7 cellular contexts compared by ENCODE assay signal in genomic region chr3:49017646-49017977, GRCh38. TPM values are rescaled to one million over a fixed set of nuclear protein-coding genes. Genes with fewer than 3 reads are reported as not detected.
A peak's percentile ranks its signal among the peaks of the same experiment; 100 is the strongest.
DNase-seq lines count a peak whose midpoint lies in the region; ATAC-seq and TF ChIP-seq lines count a peak whose summit lies in the region.

No MANE protein-coding gene starts in this region.

- POLR2A ChIA-PET in HEK293 (lab: Yijun Ruan, JAX): interaction anchor here (1.2 to 10.4 kb wide), 7 partner anchors 10 to 300 kb away, joined by 3 to 141 read pairs (median 6); partner anchors contain the start of genes IMPDH2, IP6K2, P4HTM and QRICH1

- H3K79me2 ChIP-seq in fibroblast of lung (ENCODE audit: control insufficient read depth, insufficient read depth, low read length): peaks cover 33% of the 10 kb centered on the region

- ATAC-seq in RWPE2 (ENCODE audit: low read depth) (0 out of 3 replicates have a peak, but pooled peaks have one; percentile 0), HG03432 (IDR thresholded peaks at IDR 0.05; ENCODE audit: unreplicated experiment) (no peak)

- H3K9me3 ChIP-seq in HEK293 (ENCODE audit: control insufficient read depth, insufficient read depth, low read depth, low read length) (no peaks in the 10 kb centered on the region), RWPE2 (ENCODE audit: severe bottlenecking) (no peaks in the 10 kb centered on the region), fibroblast of lung (ENCODE audit: control insufficient read depth, insufficient read depth, low read depth, low read length) (no peaks in the 10 kb centered on the region)

- H2AFZ ChIP-seq in fibroblast of lung (ENCODE audit: low read length): peak overlapping the region; percentile 62

- peak overlapping the region; percentile 99 for H3K4me2 ChIP-seq in fibroblast of lung (ENCODE audit: extremely low read depth, insufficient read depth, low read length)

- TF ChIP-seq CTCF in HEK293 (tag by site-specific recombination; IDR thresholded peaks at IDR 0.05) (no peak), RWPE2 (IDR thresholded peaks at IDR 0.05; ENCODE audit: poor library complexity, severe bottlenecking) (no peak), fibroblast of lung (conservative IDR thresholded peaks at IDR 0.05 in 1 of 2, IDR thresholded peaks at IDR 0.05 in 1 of 2; ENCODE audit: low read depth in 1 of 2, low read length in 2 of 2) (no peak)

- H3K4me1 ChIP-seq in HEK293 (ENCODE audit: control insufficient read depth, insufficient read depth, low read length) (no peaks in the 10 kb centered on the region), RWPE2 (ENCODE audit: insufficient read depth, poor library complexity, severe bottlenecking) (peaks cover 4% of the 10 kb centered on the region), fibroblast of lung (ENCODE audit: control insufficient read depth, extremely low read depth, insufficient read depth, low read length) (peaks cover 9% of the 10 kb centered on the region)

- CTCF ChIA-PET in HEK293 (lab: Yijun Ruan, JAX): interaction anchor here (0.6 to 1.5 kb wide), 4 partner anchors 17 to 459 kb away, joined by 3 to 8 read pairs (median 4); no protein-coding TSS in a partner anchor

- H3K9ac ChIP-seq in fibroblast of lung (ENCODE audit: insufficient read depth, low read length): peak overlapping the region; percentile 76

- DNase-seq in RWPE2 (ENCODE audit: low spot score): no peak
- no peak for DNase-seq in fibroblast of lung (ENCODE audit: low read depth in 2 of 2)
- DNase-seq in skeletal muscle cell (ENCODE audit: low read depth): no peak
- DNase-seq in stimulated activated CD4-positive, alpha-beta T cell treated with anti-CD3 and anti-CD28 coated beads, Interleukin-2, amount 100 ng/mL, for 48 hours: no peak
- no peak for DNase-seq in SK-N-DZ (ENCODE audit: low spot score)

- H3K27ac ChIP-seq in HEK293 (ENCODE audit: extremely low read depth, low read depth, low read length) (peak overlapping the region; percentile 47; the same call in 1 of the 2 replicates), RWPE2 (ENCODE audit: poor library complexity, severe bottlenecking) (peak overlapping the region; percentile 88), fibroblast of lung (ENCODE audit: insufficient read depth, low read length) (peak overlapping the region; percentile 87)

- H3K36me3 ChIP-seq in HEK293 (ENCODE audit: control insufficient read depth in 2 of 2, insufficient read depth in 1 of 2, low read length in 2 of 2) (peaks cover 0 to 44% of the 10 kb centered on the region in 2 experiments; a peak in 1 of 3 replicates), RWPE2 (ENCODE audit: low read depth) (peaks cover 43% of the 10 kb centered on the region), fibroblast of lung (ENCODE audit: control insufficient read depth, insufficient read depth, low read length) (peaks cover 28% of the 10 kb centered on the region)

- H3K4me3 ChIP-seq in HEK293 (ENCODE audit: low read depth, low read length): peak overlapping the region; percentile 80
- H3K4me3 ChIP-seq in RWPE2 (ENCODE audit: severe bottlenecking): peak overlapping the region; percentile 55
- peak overlapping the region; percentile 74 to 92 (median 80) for H3K4me3 ChIP-seq in fibroblast of lung (replicated peaks in 1 of 4; ENCODE audit: control extremely low read depth in 1 of 4, insufficient read depth in 1 of 4, low read depth in 3 of 4, low read length in 4 of 4)
- H3K4me3 ChIP-seq in skeletal muscle cell (ENCODE audit: low read depth, low read length): peak overlapping the region; percentile 85

- H3K27me3 ChIP-seq in RWPE2 (ENCODE audit: insufficient read depth, poor library complexity, severe bottlenecking) (no peaks in the 10 kb centered on the region), fibroblast of lung (ENCODE audit: control insufficient read depth, insufficient read depth, low read length) (no peaks in the 10 kb centered on the region)

- H4K20me1 ChIP-seq in fibroblast of lung (ENCODE audit: control insufficient read depth, extremely low read depth, insufficient read depth, low read length): no peaks in the 10 kb centered on the region

TF ChIP-seq in HEK293, 187 proteins besides CTCF, POLR2A, EP300 and RAD21 (continues in another document):
- TF ChIP-seq ZNF423 (tag by site-specific recombination; IDR thresholded peaks at IDR 0.05) (no peak), PRDM2 (tag by site-specific recombination; IDR thresholded peaks at IDR 0.05; ENCODE audit: borderline replicate concordance) (no peak)

RNA-seq across cellular contexts. Expression of gene DALRD3, which starts 0.8 kb away (rescaled TPM):
- 53.4 and 70.2 TPM in 2 replicates for total RNA-seq in fibroblast of lung
- polyA plus RNA-seq in fibroblast of lung: 40.2 and 50.8 TPM in 2 replicates
- polyA plus RNA-seq in fibroblast of lung (2012): 36.3 and 39.3 TPM in 2 replicates
- polyA minus RNA-seq in fibroblast of lung (ENCODE audit: low replicate concordance): 162 and 242 TPM in 2 replicates
- 19.7 and 30.9 TPM in 2 replicates for polyA plus RNA-seq in SK-N-DZ (2014; cell fraction: cytosol; rRNA removed)
- 115 and 121 TPM in 2 replicates for polyA plus RNA-seq in SK-N-DZ (2014; cell fraction: nucleus; rRNA removed)

RNA-seq across cellular contexts. Expression of gene NDUFAF3, which starts 4.3 kb away (rescaled TPM):
- 71.1 and 113 TPM in 2 replicates for total RNA-seq in fibroblast of lung
- polyA plus RNA-seq in fibroblast of lung: 57.3 and 69.1 TPM in 2 replicates
- polyA plus RNA-seq in fibroblast of lung (2012): 133 and 187 TPM in 2 replicates
- 119 and 128 TPM in 2 replicates for polyA minus RNA-seq in fibroblast of lung (ENCODE audit: low replicate concordance)
- polyA plus RNA-seq in SK-N-DZ (2014; cell fraction: cytosol; rRNA removed): 70.8 and 72.9 TPM in 2 replicates
- 45.8 and 58.3 TPM in 2 replicates for polyA plus RNA-seq in SK-N-DZ (2014; cell fraction: nucleus; rRNA removed)

RNA-seq across cellular contexts. Expression of gene WDR6, which starts 10.4 kb away (rescaled TPM):
- total RNA-seq in fibroblast of lung: 59.6 and 77.9 TPM in 2 replicates
- 58.7 and 68.2 TPM in 2 replicates for polyA plus RNA-seq in fibroblast of lung
- polyA plus RNA-seq in fibroblast of lung (2012): 64.4 and 80.1 TPM in 2 replicates
- polyA minus RNA-seq in fibroblast of lung (ENCODE audit: low replicate concordance): 232 and 383 TPM in 2 replicates
- 140 and 186 TPM in 2 replicates for polyA plus RNA-seq in SK-N-DZ (2014; cell fraction: cytosol; rRNA removed)
- polyA plus RNA-seq in SK-N-DZ (2014; cell fraction: nucleus; rRNA removed): 518 and 594 TPM in 2 replicates

RNA-seq across cellular contexts. Expression of gene IMPDH2, which starts 11.6 kb away (rescaled TPM):
- 448 and 560 TPM in 2 replicates for total RNA-seq in fibroblast of lung
- 187 and 203 TPM in 2 replicates for polyA plus RNA-seq in fibroblast of lung
- 209 and 210 TPM in 2 replicates for polyA plus RNA-seq in fibroblast of lung (2012)
- polyA minus RNA-seq in fibroblast of lung (ENCODE audit: low replicate concordance): 274 and 472 TPM in 2 replicates
- polyA plus RNA-seq in SK-N-DZ (2014; cell fraction: cytosol; rRNA removed): 235 and 250 TPM in 2 replicates
- 243 and 248 TPM in 2 replicates for polyA plus RNA-seq in SK-N-DZ (2014; cell fraction: nucleus; rRNA removed)

RNA-seq across cellular contexts. Expression of gene P4HTM, which starts 27.6 kb away (rescaled TPM):
- 33.4 and 46.7 TPM in 2 replicates for total RNA-seq in fibroblast of lung
- 16.0 and 16.2 TPM in 2 replicates for polyA plus RNA-seq in fibroblast of lung
- 14.4 and 16.1 TPM in 2 replicates for polyA plus RNA-seq in fibroblast of lung (2012)
- 17.9 and 30.7 TPM in 2 replicates for polyA minus RNA-seq in fibroblast of lung (ENCODE audit: low replicate concordance)
- 19.5 and 19.7 TPM in 2 replicates for polyA plus RNA-seq in SK-N-DZ (2014; cell fraction: cytosol; rRNA removed)
- polyA plus RNA-seq in SK-N-DZ (2014; cell fraction: nucleus; rRNA removed): 71.1 and 84.6 TPM in 2 replicates
